Comparison of ENCODE assay signal across 12 cellular contexts in genomic region chr17:81898029-81898866, GRCh38. TPM values are rescaled to one million over a fixed set of nuclear protein-coding genes. Genes with fewer than 3 reads are reported as not detected.
A peak's percentile ranks its signal among the peaks of the same experiment; 100 is the strongest.
DNase-seq lines count a peak whose midpoint lies in the region; ATAC-seq and TF ChIP-seq lines count a peak whose summit lies in the region.
"Had no signal": no experiment of that assay in that cellular context is flagged by ENCODE, and none has a peak within 500 bp of the region (broad histone marks: within the 10 kb centered on the region; RNA-seq: fewer than 3 reads in every experiment).

No MANE protein-coding gene starts in this region.

- H3K9me3 Mint-ChIP-seq in progenitor cell of endocrine pancreas (ENCODE audit: low read depth) = no peaks in the 10 kb centered on the region
- H3K9me3 Mint-ChIP-seq: T-helper 2 cell treated with Interferon-gamma antibody and Interleukin-4, amounts not matched to agents 5 μg/mL and 100 μg/mL, for 36 hours had no signal

- TF ChIP-seq POLR2A in gastrocnemius medialis (IDR thresholded peaks at IDR 0.05) (no peak), lower leg skin (IDR thresholded peaks at IDR 0.05) (no peak)

- peaks cover 9% of the 10 kb centered on the region for H3K27me3 Mint-ChIP-seq in progenitor cell of endocrine pancreas

- H3K4me3 ChIP-seq in gastrocnemius medialis (no peak overlapping the region), lower leg skin (ENCODE audit: low read depth, poor library complexity, severe bottlenecking) (no peak overlapping the region)
- H3K4me3 ChIP-seq: heart left ventricle had no signal

- H3K27ac Mint-ChIP-seq in progenitor cell of endocrine pancreas = no peak overlapping the region
- H3K27ac Mint-ChIP-seq: T-helper 2 cell treated with Interferon-gamma antibody and Interleukin-4, amounts not matched to agents 5 μg/mL and 100 μg/mL, for 36 hours had no signal

- H3K4me3 Mint-ChIP-seq in progenitor cell of endocrine pancreas (ENCODE audit: low read depth) = no peak overlapping the region
- H3K4me3 Mint-ChIP-seq: T-helper 2 cell treated with Interferon-gamma antibody and Interleukin-4, amounts not matched to agents 5 μg/mL and 100 μg/mL, for 36 hours had no signal

- peaks cover 16% of the 10 kb centered on the region for H3K36me3 Mint-ChIP-seq in progenitor cell of endocrine pancreas (ENCODE audit: insufficient read depth)

- no peaks in the 10 kb centered on the region for H3K9me3 ChIP-seq in gastrocnemius medialis
- H3K9me3 ChIP-seq: heart left ventricle had no signal

- no peaks in the 10 kb centered on the region for H3K4me1 Mint-ChIP-seq in progenitor cell of endocrine pancreas (ENCODE audit: low read depth)

- no peaks in the 10 kb centered on the region for H3K27me3 ChIP-seq in gastrocnemius medialis

- H3K36me3 ChIP-seq in gastrocnemius medialis = peaks cover 0 to 45% of the 10 kb centered on the region in 2 donors

- no peak for ATAC-seq in gastrocnemius medialis
- ATAC-seq: heart left ventricle had no signal

- intact Hi-C loops in gastrocnemius medialis (cut with DNase I; ENCODE audit: low total_unique reads) = no loop called here
- intact Hi-C loops in lower leg skin (cut with DNase I; ENCODE audit: low total_unique reads) = no loop called here

- DNase-seq in EH (ENCODE audit: low read depth) = peak; percentile 94
- DNase-seq in NCI-H226 = peak; percentile 55
- peak; percentile 49 for DNase-seq in cerebellar cortex (ENCODE audit: low spot score)
- peak; percentile 70 for DNase-seq in occipital lobe (lab: John Stamatoyannopoulos, UW)
- DNase-seq in gastrocnemius medialis = no peak
- DNase-seq in lower leg skin (ENCODE audit: low spot score in 2 of 2) = no peak
- no peak for DNase-seq in progenitor cell of endocrine pancreas (ENCODE audit: low spot score, unreplicated experiment)
- DNase-seq in T-helper 2 cell = no peak
- DNase-seq: DMS 273 treated with DMSO at 0.1 percent for 48 hours, NCI-H69 had no signal

- 85 to 87% methylated on average over 18 to 19 of the region's 19 CpGs for WGBS in lower leg skin, 2 donors

- no peak overlapping the region for H3K27ac ChIP-seq in gastrocnemius medialis
- H3K27ac ChIP-seq: heart left ventricle had no signal

- TF ChIP-seq CTCF in gastrocnemius medialis (IDR thresholded peaks at IDR 0.05 in 4 of 5, conservative IDR thresholded peaks at IDR 0.05 in 1 of 5) (no peak), lower leg skin (IDR thresholded peaks at IDR 0.05) (no peak), progenitor cell of endocrine pancreas (IDR thresholded peaks at IDR 0.05; ENCODE audit: unreplicated experiment) (no peak)

- in situ Hi-C loops in gastrocnemius medialis (cut with MboI; ENCODE audit: low sequenced_read_pairs in 4 of 4) = no loop called here

- peaks cover 0 to 3% of the 10 kb centered on the region in 2 donors for H3K4me1 ChIP-seq in gastrocnemius medialis

RNA-seq across cellular contexts. Expression of gene NPB, which starts 3.8 kb away (rescaled TPM):
- total RNA-seq in occipital lobe (2.0 TPM), gastrocnemius medialis (1 to 10 TPM in 2 of 4 donors, under 1 TPM in 1, not detected in 1; 0.46 to 1.4 (median 1.1) TPM), lower leg skin (1 to 10 TPM in 2 of 4 donors, under 1 TPM in 1, not detected in 1; 0.71 to 3.3 (median 2.0) TPM), progenitor cell of endocrine pancreas (0.78 and 1.7 TPM in 2 replicates)

RNA-seq across cellular contexts. Expression of gene ANAPC11, which starts 6.7 kb away (rescaled TPM):
- total RNA-seq in occipital lobe (43.0 TPM), gastrocnemius medialis (100 to 1,000 TPM; 173 to 258 (median 197) TPM), lower leg skin (100 to 1,000 TPM in 2 of 4 donors, 10 to 100 TPM in 2; 92.3 to 152 (median 107) TPM), progenitor cell of endocrine pancreas (137 and 139 TPM in 2 replicates)

RNA-seq across cellular contexts. Expression of gene ALYREF, which starts 6.9 kb away (rescaled TPM):
- total RNA-seq in occipital lobe = 78.3 TPM
- 10 to 100 TPM; 40.9 to 65.3 (median 50.7) TPM for total RNA-seq in gastrocnemius medialis
- total RNA-seq in lower leg skin = 100 to 1,000 TPM in 1 of 4 donors, 10 to 100 TPM in 3; 69.4 to 116 (median 79.7) TPM
- 98.9 and 99.7 TPM in 2 replicates for total RNA-seq in progenitor cell of endocrine pancreas

RNA-seq across cellular contexts. Expression of gene PCYT2, which starts 13.0 kb away (rescaled TPM):
- total RNA-seq in occipital lobe (24.5 TPM), gastrocnemius medialis (10 to 100 TPM; 22.6 to 44.8 (median 37.1) TPM), lower leg skin (10 to 100 TPM; 16.2 to 37.0 (median 25.3) TPM), progenitor cell of endocrine pancreas (93.2 and 95.2 TPM in 2 replicates)

RNA-seq across cellular contexts. Expression of gene SIRT7, which starts 19.7 kb away (rescaled TPM):
- total RNA-seq in occipital lobe = 8.0 TPM
- total RNA-seq in gastrocnemius medialis = 10 to 100 TPM in 1 of 4 donors, 1 to 10 TPM in 3; 7.2 to 11.4 (median 8.3) TPM
- 10 to 100 TPM; 32.0 to 44.6 (median 38.0) TPM for total RNA-seq in lower leg skin
- 32.4 and 34.0 TPM in 2 replicates for total RNA-seq in progenitor cell of endocrine pancreas

Comparison
In these comparisons a context has a peak if more than half of its experiments do, and no peak if none do; other contexts are left out.
1. DNase-seq: peak in EH (single experiment), NCI-H226 (single experiment), cerebellar cortex (single experiment) and occipital lobe (single experiment); none in gastrocnemius medialis (0 of 2), lower leg skin (0 of 2), progenitor cell of endocrine pancreas (single experiment) and T-helper 2 cell (0 of 5).